8 cellular contexts compared by ENCODE assay signal in genomic region chr11:65506770-65507485, GRCh38. TPM values are rescaled to one million over a fixed set of nuclear protein-coding genes. Genes with fewer than 3 reads are reported as not detected.
DNase-seq lines count a peak whose midpoint lies in the region; TF ChIP-seq lines count a peak whose summit lies in the region.

No MANE protein-coding gene starts in this region.

- peaks cover 44% of the 10 kb centered on the region for H4K20me1 ChIP-seq in MM.1S (ENCODE audit: insufficient read depth, low read length)

- intact Hi-C loops in activated CD4-positive, alpha-beta memory T cell treated with anti-CD3 and anti-CD28 coated beads for 36 hours (cut with micrococcal nuclease), result loop anchor here (1.0 to 2.0 kb wide), 3 partner anchors 35 to 125 kb away; partner anchors contain the start of gene SLC25A45
- intact Hi-C loops in posterior vena cava (cut with DNase I), result loop anchor here (5.0 kb wide), 2 partner anchors 35 to 80 kb away; no protein-coding TSS in a partner anchor

- peaks cover 84% of the 10 kb centered on the region for H3F3A ChIP-seq in MM.1S (ENCODE audit: insufficient read depth, low read length)

- no peaks in the 10 kb centered on the region for H3K9me3 ChIP-seq in MM.1S (replicated peaks; ENCODE audit: insufficient read depth, low read length)

- H3K27ac Mint-ChIP-seq in activated CD4-positive, alpha-beta memory T cell treated with anti-CD3 and anti-CD28 coated beads for 36 hours, result no peak overlapping the region

- H3K79me2 ChIP-seq in MM.1S (ENCODE audit: low read length), result peaks cover 53% of the 10 kb centered on the region

- H3K4me3 ChIP-seq in H7 (ENCODE audit: insufficient read depth, low read depth, low read length) (peak overlapping the region; percentile 17; the same call in 1 of the 2 replicates), MM.1S (ENCODE audit: low read length) (no peak overlapping the region), fibroblast of villous mesenchyme (ENCODE audit: low read depth, low read length) (peak overlapping the region; percentile 96)

- no peaks in the 10 kb centered on the region for H3K9me3 Mint-ChIP-seq in activated CD4-positive, alpha-beta memory T cell treated with anti-CD3 and anti-CD28 coated beads for 36 hours

- DNase-seq in NCI-H524 (lab: John Stamatoyannopoulos, UW) (peak; percentile 55 to 77), NCI-H524 treated with DMSO at 0.1 percent for 48 hours (lab: John Stamatoyannopoulos, UW) (no peak), H7 (peak; percentile 27), MM.1S (peak; percentile 78), fibroblast of villous mesenchyme (ENCODE audit: low read depth) (peak; percentile 91), posterior vena cava (ENCODE audit: low spot score) (peak; percentile 88), glomerular visceral epithelial cell (ENCODE audit: extremely low spot score) (no peak)
- DNase-seq in activated CD4-positive, alpha-beta memory T cell treated with anti-CD3 and anti-CD28 coated beads for 36 hours, result peak; percentile 69

- no peak overlapping the region for H3K4me3 Mint-ChIP-seq in activated CD4-positive, alpha-beta memory T cell treated with anti-CD3 and anti-CD28 coated beads for 36 hours

- H2AFZ ChIP-seq in MM.1S (ENCODE audit: low read length), result no peak overlapping the region

- POLR2A ChIA-PET in activated CD4-positive, alpha-beta memory T cell treated with anti-CD3 and anti-CD28 coated beads for 36 hours (lab: Charles Lee), result interaction anchor here (0.6 to 26.8 kb wide), 17 partner anchors 9 to 728 kb away, joined by 3 to 4089 read pairs (median 4); partner anchors contain the start of genes EHBP1L1, FAM89B, FAU and FRMD8

- H3K4me1 Mint-ChIP-seq in activated CD4-positive, alpha-beta memory T cell treated with anti-CD3 and anti-CD28 coated beads for 36 hours (ENCODE audit: low read depth), result peaks cover 44% of the 10 kb centered on the region

- peaks cover 36% of the 10 kb centered on the region for H3K4me1 ChIP-seq in MM.1S (ENCODE audit: low read length)

- no peaks in the 10 kb centered on the region for H3K9me2 ChIP-seq in MM.1S (replicated peaks; ENCODE audit: insufficient read depth, low read length)

- H3K27me3 ChIP-seq in H7 (ENCODE audit: control insufficient read depth, insufficient read depth, low read length) (no peaks in the 10 kb centered on the region), MM.1S (replicated peaks; ENCODE audit: insufficient read depth, low read length) (no peaks in the 10 kb centered on the region)

- H3K4me2 ChIP-seq in MM.1S (ENCODE audit: low read depth, low read length), result peak overlapping the region; percentile 67; the same call in 1 of the 2 replicates

- H3K27ac ChIP-seq in MM.1S (ENCODE audit: low read length), result peak overlapping the region; percentile 94

- H3K27me3 Mint-ChIP-seq in activated CD4-positive, alpha-beta memory T cell treated with anti-CD3 and anti-CD28 coated beads for 36 hours, result peaks cover 4% of the 10 kb centered on the region

- TF ChIP-seq CTCF in MM.1S (IDR thresholded peaks at IDR 0.05; ENCODE audit: low read length), result no peak
- TF ChIP-seq CTCF in fibroblast of villous mesenchyme (IDR thresholded peaks at IDR 0.05; ENCODE audit: insufficient read depth, low read depth, low read length), result no peak

- peak overlapping the region; percentile 100; the same call in 1 of the 2 replicates for H3K9ac ChIP-seq in MM.1S (ENCODE audit: low read length)

- CTCF ChIA-PET in activated CD4-positive, alpha-beta memory T cell treated with anti-CD3 and anti-CD28 coated beads for 36 hours (lab: Charles Lee), result interaction anchor here (0.6 to 10.3 kb wide), 9 partner anchors 8 to 140 kb away, joined by 3 to 257 read pairs (median 5); partner anchors contain the start of genes MALAT1 and NEAT1

- H3K36me3 Mint-ChIP-seq in activated CD4-positive, alpha-beta memory T cell treated with anti-CD3 and anti-CD28 coated beads for 36 hours, result peaks cover 4% of the 10 kb centered on the region

- H3K36me3 ChIP-seq in H7 (replicated peaks; ENCODE audit: control insufficient read depth, insufficient read depth, low read length), result peaks cover 41% of the 10 kb centered on the region
- H3K36me3 ChIP-seq in MM.1S (replicated peaks; ENCODE audit: insufficient read depth, low read length), result peaks cover 27% of the 10 kb centered on the region

RNA-seq across cellular contexts. Expression of gene MALAT1, which starts 8.1 kb away (rescaled TPM):
- total RNA-seq in H7 (2014; rRNA removed; shearing (Covaris generic)), result 456 and 1,088 TPM in 2 replicates
- total RNA-seq in activated CD4-positive, alpha-beta memory T cell treated with anti-CD3 and anti-CD28 coated beads for 36 hours, result 1,000 to 10,000 TPM; 8,046 to 8,888 TPM
- total RNA-seq in fibroblast of villous mesenchyme (12,351 and 16,563 TPM in 2 replicates), posterior vena cava (1,000 to 10,000 TPM; 9,235 to 9,828 TPM)

RNA-seq across cellular contexts. Expression of gene SCYL1, which starts 18.0 kb away (rescaled TPM):
- total RNA-seq in H7 (2014; rRNA removed; shearing (Covaris generic)), result 70.0 and 72.3 TPM in 2 replicates
- 10 to 100 TPM; 67.8 to 69.8 TPM for total RNA-seq in activated CD4-positive, alpha-beta memory T cell treated with anti-CD3 and anti-CD28 coated beads for 36 hours
- 125 and 135 TPM in 2 replicates for total RNA-seq in fibroblast of villous mesenchyme
- total RNA-seq in posterior vena cava, result 10 to 100 TPM; 66.3 to 74.3 TPM

RNA-seq across cellular contexts. Expression of gene LTBP3, which starts 51.2 kb away (rescaled TPM):
- 3.9 and 5.7 TPM in 2 replicates for total RNA-seq in H7 (2014; rRNA removed; shearing (Covaris generic))
- 10 to 100 TPM; 60.7 to 63.3 TPM for total RNA-seq in activated CD4-positive, alpha-beta memory T cell treated with anti-CD3 and anti-CD28 coated beads for 36 hours
- total RNA-seq in fibroblast of villous mesenchyme, result 23.7 and 24.2 TPM in 2 replicates
- 100 to 1,000 TPM; 127 to 196 TPM for total RNA-seq in posterior vena cava

Comparison
In these comparisons a context has a peak if more than half of its experiments do, and no peak if none do; other contexts are left out.
1. DNase-seq: peak in NCI-H524 (2 of 2), H7 (single experiment), MM.1S (single experiment), activated CD4-positive, alpha-beta memory T cell treated with anti-CD3 and anti-CD28 coated beads for 36 hours (single experiment), fibroblast of villous mesenchyme (single experiment) and posterior vena cava (single experiment); none in NCI-H524 treated with DMSO at 0.1 percent for 48 hours (single experiment) and glomerular visceral epithelial cell (single experiment).